In genomic region chr1:229258031-229258850, GRCh38 we compare ENCODE assay signal across 8 cellular contexts. TPM values are rescaled to one million over a fixed set of nuclear protein-coding genes. Genes with fewer than 3 reads are reported as not detected.
DNase-seq lines count a peak whose midpoint lies in the region; ATAC-seq and TF ChIP-seq lines count a peak whose summit lies in the region.

No MANE protein-coding gene starts in this region.

- H3K4me3 ChIP-seq in HL-60 (replicated peaks; ENCODE audit: insufficient read depth, low read length) = no peak overlapping the region

- BruUV-seq in Calu3 (replicated peaks; lab: Mats Ljungman, UMichigan) = no TSS peak

- H3K4me3 Mint-ChIP-seq in Calu3 (ENCODE audit: low read depth, unreplicated experiment) = no peak overlapping the region
- no peak overlapping the region for H3K4me3 Mint-ChIP-seq in natural killer cell treated with Interleukin-12 subunit alpha and Interleukin-12 subunit beta and Interleukin-15 and Interleukin-18, amount 100 ng/mL, for 72 hours

- H3K36me3 Mint-ChIP-seq in Calu3 (ENCODE audit: insufficient read depth, unreplicated experiment) = no peaks in the 10 kb centered on the region
- no peaks in the 10 kb centered on the region for H3K36me3 Mint-ChIP-seq in natural killer cell treated with Interleukin-12 subunit alpha and Interleukin-12 subunit beta and Interleukin-15 and Interleukin-18, amount 100 ng/mL, for 72 hours

- no peaks in the 10 kb centered on the region for H3K27me3 ChIP-seq in HL-60 (ENCODE audit: insufficient read depth, poor library complexity, severe bottlenecking)

- H3K27ac ChIP-seq in HL-60 (replicated peaks) = no peak overlapping the region

- no peaks in the 10 kb centered on the region for H3K27me3 Mint-ChIP-seq in Calu3 (ENCODE audit: unreplicated experiment)
- no peaks in the 10 kb centered on the region for H3K27me3 Mint-ChIP-seq in natural killer cell treated with Interleukin-12 subunit alpha and Interleukin-12 subunit beta and Interleukin-15 and Interleukin-18, amount 100 ng/mL, for 72 hours

- no peaks in the 10 kb centered on the region for H3K9me3 Mint-ChIP-seq in Calu3 (ENCODE audit: low read depth, unreplicated experiment)
- H3K9me3 Mint-ChIP-seq in natural killer cell treated with Interleukin-12 subunit alpha and Interleukin-12 subunit beta and Interleukin-15 and Interleukin-18, amount 100 ng/mL, for 72 hours = no peaks in the 10 kb centered on the region

- TF ChIP-seq CTCF in Calu3 (IDR thresholded peaks at IDR 0.05; ENCODE audit: unreplicated experiment) (peak; percentile 85), HL-60 (IDR thresholded peaks at IDR 0.05; ENCODE audit: insufficient read depth, low read length) (peak; percentile 50)

- CTCF ChIA-PET in Calu3 (lab: Charles Lee) = interaction anchor here (1.0 to 2.5 kb wide), 5 partner anchors 194 to 301 kb away, joined by 3 to 19 read pairs (median 6); partner anchors contain the start of gene ABCB10

- intact Hi-C loops in Calu3 (cut with micrococcal nuclease; ENCODE audit: unreplicated experiment) = loop anchor here (1.0 to 5.0 kb wide), 4 partner anchors 195 to 1054 kb away; no protein-coding TSS in a partner anchor

- no peak overlapping the region for H3K27ac Mint-ChIP-seq in Calu3 (ENCODE audit: unreplicated experiment)
- H3K27ac Mint-ChIP-seq in natural killer cell treated with Interleukin-12 subunit alpha and Interleukin-12 subunit beta and Interleukin-15 and Interleukin-18, amount 100 ng/mL, for 72 hours = peak overlapping the region in 1 of 2 donors; percentile 31

- DNase-seq in Calu3 = peak; percentile 83
- peak in 1 of 2 experiments; percentile 55 for DNase-seq in HL-60 (ENCODE audit: low read depth in 1 of 2, low spot score in 1 of 2)
- DNase-seq in OCI-M1 (lab: John Stamatoyannopoulos, UW) = peak; percentile 81
- peak; percentile 35 for DNase-seq in activated T-cell treated with anti-CD3 and anti-CD28 coated beads for 48 hours (ENCODE audit: low read depth)
- DNase-seq in natural killer cell treated with Interleukin-12 subunit alpha and Interleukin-12 subunit beta and Interleukin-15 and Interleukin-18, amount 100 ng/mL, for 72 hours (ENCODE audit: low spot score) = peak; percentile 67
- peak; percentile 42 for DNase-seq in stromal cell of bone marrow (ENCODE audit: low read depth)

- ATAC-seq in esophagus mucosa (peak; percentile 70), GM21619 (IDR thresholded peaks at IDR 0.05; ENCODE audit: unreplicated experiment) (no peak)
- peak; percentile 61 to 70 for ATAC-seq in natural killer cell treated with Interleukin-12 subunit alpha and Interleukin-12 subunit beta and Interleukin-15 and Interleukin-18, amount 100 ng/mL, for 72 hours

- peaks cover 26% of the 10 kb centered on the region for H3K4me1 Mint-ChIP-seq in Calu3 (ENCODE audit: low read depth, unreplicated experiment)
- H3K4me1 Mint-ChIP-seq in natural killer cell treated with Interleukin-12 subunit alpha and Interleukin-12 subunit beta and Interleukin-15 and Interleukin-18, amount 100 ng/mL, for 72 hours (ENCODE audit: low read depth in 2 of 2) = peaks cover 16 to 24% of the 10 kb centered on the region in 2 donors

RNA-seq across cellular contexts. Expression of gene RAB4A, which starts 12.7 kb away (rescaled TPM):
- total RNA-seq in Calu3 (2022) (66.6 and 78.7 TPM in 2 replicates), esophagus mucosa (58.5 TPM)
- total RNA-seq in natural killer cell treated with Interleukin-12 subunit alpha and Interleukin-12 subunit beta and Interleukin-15 and Interleukin-18, amount 100 ng/mL, for 72 hours = 10 to 100 TPM; 24.5 to 32.8 TPM
